21 cellular contexts compared by ENCODE assay signal in the genomic region with DNA sequence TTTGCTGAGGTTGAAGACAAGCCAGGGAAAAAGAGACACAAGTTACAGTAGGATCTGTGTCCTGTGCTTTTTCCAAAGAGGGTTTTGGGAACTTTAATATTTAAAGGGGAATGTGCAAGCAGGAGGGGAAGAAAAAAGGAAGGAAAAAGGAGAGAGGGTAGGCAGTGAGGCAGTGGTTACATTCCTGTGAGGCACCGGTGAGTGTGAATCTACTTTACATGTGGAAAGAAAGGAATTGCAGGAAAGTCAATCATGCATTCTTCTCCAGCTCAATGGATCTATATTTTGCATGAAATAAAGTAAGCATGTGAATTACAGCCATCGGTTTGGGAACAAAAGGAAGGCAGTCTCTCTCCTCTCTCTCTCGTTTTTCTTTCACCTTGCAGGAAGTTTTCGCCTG.
"Had no signal": no experiment of that assay in that cellular context is flagged by ENCODE, and none has a peak within 500 bp of the region (broad histone marks: within the 10 kb centered on the region; RNA-seq: fewer than 3 reads in every experiment).

No MANE protein-coding gene starts in this region.

- H3K9me3 ChIP-seq: body of pancreas, prostate gland, stomach, testis, upper lobe of left lung had no signal

- H3K27ac Mint-ChIP-seq: activated naive CD8-positive, alpha-beta T cell treated with anti-CD3 and anti-CD28 coated beads for 36 hours; activated T-helper 17 cell treated with anti-CD3 and anti-CD28 coated beads, Interleukin-2, amount 50 U/mL, for 72 hours; T-helper 17 cell had no signal

- H3K4me3 ChIP-seq: body of pancreas, lung, prostate gland, stomach, testis, upper lobe of left lung had no signal

- H3K27me3 Mint-ChIP-seq: activated CD4-positive, alpha-beta memory T cell treated with anti-CD3 and anti-CD28 coated beads for 36 hours; activated naive CD8-positive, alpha-beta T cell treated with anti-CD3 and anti-CD28 coated beads for 36 hours; activated T-helper 17 cell treated with anti-CD3 and anti-CD28 coated beads, Interleukin-2, amount 50 U/mL, for 72 hours; effector memory CD8-positive, alpha-beta T cell; natural killer cell treated with Interleukin-12 subunit alpha and Interleukin-12 subunit beta and Interleukin-15 and Interleukin-18, amount 100 ng/mL, for 72 hours; T-helper 17 cell had no signal

- H3K36me3 ChIP-seq: prostate gland, stomach, upper lobe of left lung, WERI-Rb-1 had no signal

- ATAC-seq: activated T-helper 17 cell treated with anti-CD3 and anti-CD28 coated beads, Interleukin-2, amount 50 U/mL, for 72 hours; body of pancreas; effector memory CD8-positive, alpha-beta T cell; left lobe of liver; natural killer cell treated with Interleukin-12 subunit alpha and Interleukin-12 subunit beta and Interleukin-15 and Interleukin-18, amount 100 ng/mL, for 72 hours; right cardiac atrium; T-helper 17 cell had no signal

- DNase-seq: activated CD4-positive, alpha-beta memory T cell treated with anti-CD3 and anti-CD28 coated beads for 36 hours; activated CD4-positive, alpha-beta T cell treated with anti-CD3 and anti-CD28 coated beads for 4 hours; activated naive CD4-positive, alpha-beta T cell; activated naive CD8-positive, alpha-beta T cell treated with anti-CD3 and anti-CD28 coated beads for 36 hours; activated T-cell treated with anti-CD3 and anti-CD28 coated beads for 4 hours; amniotic stem cell; body of pancreas; effector memory CD8-positive, alpha-beta T cell; foreskin fibroblast; right cardiac atrium; stomach; T-helper 17 cell; testis; upper lobe of left lung had no signal

- H3K4me3 Mint-ChIP-seq: activated CD4-positive, alpha-beta memory T cell treated with anti-CD3 and anti-CD28 coated beads for 36 hours; activated naive CD8-positive, alpha-beta T cell treated with anti-CD3 and anti-CD28 coated beads for 36 hours; effector memory CD8-positive, alpha-beta T cell; natural killer cell treated with Interleukin-12 subunit alpha and Interleukin-12 subunit beta and Interleukin-15 and Interleukin-18, amount 100 ng/mL, for 72 hours; T-helper 17 cell had no signal

- H3K27ac ChIP-seq: body of pancreas, prostate gland, stomach, testis, upper lobe of left lung had no signal

- H3K27me3 ChIP-seq: body of pancreas, stomach, testis, upper lobe of left lung had no signal

- H3K36me3 Mint-ChIP-seq: natural killer cell treated with Interleukin-12 subunit alpha and Interleukin-12 subunit beta and Interleukin-15 and Interleukin-18, amount 100 ng/mL, for 72 hours had no signal

- FAIRE-seq: islet of Langerhans had no signal

- H3K9me3 Mint-ChIP-seq: activated CD4-positive, alpha-beta memory T cell treated with anti-CD3 and anti-CD28 coated beads for 36 hours; activated T-helper 17 cell treated with anti-CD3 and anti-CD28 coated beads, Interleukin-2, amount 50 U/mL, for 72 hours; natural killer cell treated with Interleukin-12 subunit alpha and Interleukin-12 subunit beta and Interleukin-15 and Interleukin-18, amount 100 ng/mL, for 72 hours had no signal

- H3K4me1 ChIP-seq: body of pancreas, prostate gland, testis had no signal
